7 cellular contexts compared by ENCODE assay signal in the genomic region with DNA sequence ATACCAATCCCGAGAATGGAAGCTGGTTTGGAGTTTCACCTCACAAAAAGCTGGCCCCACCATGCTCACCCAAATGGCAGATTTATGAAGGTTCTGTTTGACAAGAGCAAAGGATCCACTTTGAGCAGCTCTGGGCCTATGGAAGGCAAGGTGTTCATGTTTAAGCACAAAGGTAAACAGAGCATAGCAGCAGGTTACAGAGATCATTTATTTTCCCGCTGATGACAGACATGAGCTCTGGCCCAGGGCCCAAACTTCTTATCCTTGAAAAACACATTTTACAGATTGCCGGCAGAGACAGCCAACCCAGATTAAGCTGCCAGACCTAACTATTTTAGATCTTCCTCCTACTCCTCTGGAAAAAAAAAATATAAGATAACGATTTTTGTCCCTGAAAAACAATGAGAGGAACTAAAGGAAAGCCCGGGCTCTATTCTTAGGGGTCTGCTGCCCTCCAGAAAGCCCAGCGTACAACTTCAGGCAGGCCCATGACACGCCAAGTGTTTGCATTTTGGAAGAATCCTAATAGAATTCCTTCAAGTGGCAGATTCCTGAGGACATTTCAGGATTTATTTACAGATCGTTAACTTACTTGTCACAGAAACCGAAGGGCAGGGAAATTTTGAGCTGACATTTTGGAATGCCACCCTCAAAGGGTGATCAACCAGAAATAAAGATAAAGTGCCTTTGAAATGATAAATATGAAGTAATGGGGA. TPM values are rescaled to one million over a fixed set of nuclear protein-coding genes. Genes with fewer than 3 reads are reported as not detected.
DNase-seq lines count a peak whose midpoint lies in the region; ATAC-seq lines count a peak whose summit lies in the region.

No MANE protein-coding gene starts in this region.

- no peaks in the 10 kb centered on the region for H3K79me2 ChIP-seq in mesendoderm (ENCODE audit: control insufficient read depth, insufficient read depth, low read length)

- ATAC-seq in GM21717 (IDR thresholded peaks at IDR 0.05; ENCODE audit: unreplicated experiment) (peak; percentile 4), HG02759 (IDR thresholded peaks at IDR 0.05; ENCODE audit: unreplicated experiment) (no peak), sciatic nerve (no peak)
- ATAC-seq in activated naive CD4-positive, alpha-beta T cell treated with anti-CD3 and anti-CD28 coated beads, Interleukin-2, amount 50 U/mL, for 72 hours = no peak

- peak overlapping the region; percentile 95 for H2BK5ac ChIP-seq in mesendoderm (ENCODE audit: low read length)

- no peak overlapping the region for H2AK5ac ChIP-seq in mesendoderm (ENCODE audit: low read length)

- H3K9me3 Mint-ChIP-seq in activated naive CD4-positive, alpha-beta T cell treated with anti-CD3 and anti-CD28 coated beads, Interleukin-2, amount 50 U/mL, for 72 hours = no peaks in the 10 kb centered on the region

- no peaks in the 10 kb centered on the region for H3K36me3 ChIP-seq in mesendoderm (ENCODE audit: control insufficient read depth, insufficient read depth, low read length)

- no peaks in the 10 kb centered on the region for H3K36me3 Mint-ChIP-seq in activated naive CD4-positive, alpha-beta T cell treated with anti-CD3 and anti-CD28 coated beads, Interleukin-2, amount 50 U/mL, for 72 hours

- no peak overlapping the region for H3K4me3 ChIP-seq in mesendoderm (ENCODE audit: low read length)

- peak overlapping the region; percentile 86 to 89 for H3K27ac Mint-ChIP-seq in activated naive CD4-positive, alpha-beta T cell treated with anti-CD3 and anti-CD28 coated beads, Interleukin-2, amount 50 U/mL, for 72 hours

- peaks cover 16% of the 10 kb centered on the region for H3K4me1 ChIP-seq in mesendoderm (ENCODE audit: control insufficient read depth, low read depth, low read length)

- peak overlapping the region; percentile 76 for H2BK120ac ChIP-seq in mesendoderm (ENCODE audit: low read depth, low read length)

- peak overlapping the region; percentile 91 for H3K27ac ChIP-seq in mesendoderm (ENCODE audit: low read depth, low read length)

- peak overlapping the region; percentile 64 for H2BK15ac ChIP-seq in mesendoderm (replicated peaks; ENCODE audit: low read depth)

- H3K56ac ChIP-seq in mesendoderm (ENCODE audit: low read length) = peak overlapping the region; percentile 65

- H3K9ac ChIP-seq in mesendoderm (ENCODE audit: low read length) = peak overlapping the region; percentile 31

- H4K8ac ChIP-seq in mesendoderm (ENCODE audit: low read depth, low read length) = peak overlapping the region; percentile 65

- peak; percentile 13 for DNase-seq in NCI-H146 treated with DMSO at 0.1 percent for 48 hours (lab: John Stamatoyannopoulos, UW; ENCODE audit: unreplicated experiment)
- no peak for DNase-seq in activated naive CD4-positive, alpha-beta T cell treated with anti-CD3 and anti-CD28 coated beads, Interleukin-2, amount 50 U/mL, for 72 hours (ENCODE audit: low spot score in 2 of 2)
- DNase-seq in mesendoderm = peak; percentile 73
- no peak for DNase-seq in GM19238 (ENCODE audit: insufficient read length, low spot score)
- no peak for DNase-seq in sciatic nerve (ENCODE audit: low spot score)

- H3K23ac ChIP-seq in mesendoderm (ENCODE audit: low read length) = peak overlapping the region; percentile 56

- intact Hi-C loops in sciatic nerve (cut with DNase I) = no loop called here

- no peaks in the 10 kb centered on the region for H3K79me1 ChIP-seq in mesendoderm (ENCODE audit: low read length)

- no peak overlapping the region for H3K4ac ChIP-seq in mesendoderm (ENCODE audit: low read depth, low read length)

- no peak overlapping the region for H4K5ac ChIP-seq in mesendoderm (ENCODE audit: low read length)

- peak overlapping the region; percentile 64 for H3K18ac ChIP-seq in mesendoderm (ENCODE audit: low read length)

- no peak overlapping the region for H3K4me2 ChIP-seq in mesendoderm (ENCODE audit: low read length)

- WGBS in mesendoderm (ENCODE audit: extremely low coverage, insufficient coverage, low lambda C conversion rate) = no CpG with 5 or more reads among the region's 9 CpGs

- no peaks in the 10 kb centered on the region for H3K27me3 ChIP-seq in mesendoderm (ENCODE audit: insufficient read depth, low read length, poor library complexity)

RNA-seq across cellular contexts. Expression of gene SYPL1, which starts 40.0 kb away (rescaled TPM):
- 10 to 100 TPM; 22.9 to 30.8 TPM for total RNA-seq in activated naive CD4-positive, alpha-beta T cell treated with anti-CD3 and anti-CD28 coated beads, Interleukin-2, amount 50 U/mL, for 72 hours
- 62.6 TPM for polyA plus RNA-seq in mesendoderm (2013, experiment 1 of 2)
- 61.6 TPM for polyA plus RNA-seq in mesendoderm (2013, experiment 2 of 2)
- 83.5 TPM for total RNA-seq in sciatic nerve

Comparison
In these comparisons a context has a peak if more than half of its experiments do, and no peak if none do; other contexts are left out.
1. DNase-seq: peak in NCI-H146 treated with DMSO at 0.1 percent for 48 hours (single experiment) and mesendoderm (single experiment); none in activated naive CD4-positive, alpha-beta T cell treated with anti-CD3 and anti-CD28 coated beads, Interleukin-2, amount 50 U/mL, for 72 hours (0 of 2), GM19238 (single experiment) and sciatic nerve (single experiment).